Comparison of ENCODE assay signal across 8 cellular contexts in genomic region chr10:43671659-43672555, GRCh38. TPM values are rescaled to one million over a fixed set of nuclear protein-coding genes. Genes with fewer than 3 reads are reported as not detected.
DNase-seq lines count a peak whose midpoint lies in the region; ATAC-seq, FAIRE-seq and TF ChIP-seq lines count a peak whose summit lies in the region.

No MANE protein-coding gene starts in this region.

- no peaks in the 10 kb centered on the region for H3K9me3 ChIP-seq in Peyer's patch

- H3K4me3 ChIP-seq in Peyer's patch, result no peak overlapping the region

- TF ChIP-seq POLR2A in Peyer's patch (IDR thresholded peaks at IDR 0.05), result no peak

- FAIRE-seq in GM18507 (lab: Jason Lieb, UNC), result peak; percentile 89

- intact Hi-C loops in left cardiac atrium (cut with DNase I), result loop anchor here (1.0 to 5.0 kb wide), 5 partner anchors 640 to 1193 kb away; partner anchors contain the start of gene CXCL12 (in 1 of the 2)

- peak; percentile 59 for DNase-seq in AG09319 (ENCODE audit: extremely low read depth, low read depth)
- peak; percentile 54 for DNase-seq in GM18507 (ENCODE audit: extremely low spot score, insufficient read length, low read depth)
- DNase-seq in HK-2 (ENCODE audit: unreplicated experiment), result peak; percentile 58
- peak in 1 of 3 donors; percentile 65 for DNase-seq in Peyer's patch
- DNase-seq in amniotic stem cell (lab: John Stamatoyannopoulos, UW), result peak; percentile 62
- no peak for DNase-seq in left cardiac atrium
- DNase-seq in retina, result peak; percentile 82

- no peak overlapping the region for H3K27ac ChIP-seq in Peyer's patch

- H3K4me1 ChIP-seq in Peyer's patch, result peaks cover 0 to 6% (median 0%) of the 10 kb centered on the region in 4 donors

- TF ChIP-seq CTCF in AG09319 (IDR thresholded peaks at IDR 0.05; ENCODE audit: low read depth, low read length), result peak; percentile 58
- TF ChIP-seq CTCF in Peyer's patch (IDR thresholded peaks at IDR 0.05), result peak; percentile 33 to 89 (median 81)

- H3K27me3 ChIP-seq in Peyer's patch, result no peaks in the 10 kb centered on the region

- ATAC-seq in left cardiac atrium, result peak; percentile 70 to 74
- ATAC-seq in GM19324 (IDR thresholded peaks at IDR 0.05; ENCODE audit: low FRiP score, unreplicated experiment), result no peak

- no peaks in the 10 kb centered on the region for H3K36me3 ChIP-seq in Peyer's patch

RNA-seq across cellular contexts. Expression of gene ZNF32, which starts 23.2 kb away (rescaled TPM):
- 10 to 100 TPM; 19.3 to 51.2 (median 23.1) TPM for total RNA-seq in Peyer's patch
- 10 to 100 TPM; 41.3 to 41.6 TPM for total RNA-seq in left cardiac atrium
